ENCODE assay signal across 15 cellular contexts in the genomic region with DNA sequence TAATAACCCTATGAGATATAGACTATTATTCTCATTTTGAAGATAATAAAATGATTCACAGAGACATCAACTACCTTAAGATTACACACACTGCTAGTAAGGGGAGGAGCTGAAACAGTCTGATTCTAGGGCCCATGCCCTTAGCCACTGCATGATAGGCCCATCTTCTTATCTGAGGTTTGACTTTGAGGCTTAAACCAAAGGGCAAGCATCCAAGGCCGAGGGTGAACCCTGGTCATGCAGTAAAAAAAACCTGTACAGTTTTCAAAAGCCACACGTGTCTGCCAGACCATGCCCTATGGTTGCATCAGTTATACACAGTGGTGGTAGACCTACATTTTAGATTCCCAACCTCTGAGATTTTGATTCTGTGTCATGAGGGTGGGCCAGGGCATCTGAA. TPM values are rescaled to one million over a fixed set of nuclear protein-coding genes. Genes with fewer than 3 reads are reported as not detected.
DNase-seq lines count a peak whose midpoint lies in the region; ATAC-seq, FAIRE-seq and TF ChIP-seq lines count a peak whose summit lies in the region.
"Had no signal": no experiment of that assay in that cellular context is flagged by ENCODE, and none has a peak within 500 bp of the region (broad histone marks: within the 10 kb centered on the region; RNA-seq: fewer than 3 reads in every experiment).

No MANE protein-coding gene starts in this region.

- no peak for FAIRE-seq in astrocyte (lab: Jason Lieb, UNC)
- no peak for FAIRE-seq in small intestine (lab: Jason Lieb, UNC)

- H3K79me2 ChIP-seq in astrocyte (ENCODE audit: insufficient read depth, low read length) = no peaks in the 10 kb centered on the region

- TF ChIP-seq CTCF in astrocyte (IDR thresholded peaks at IDR 0.05; ENCODE audit: insufficient read depth, low read depth, low read length) (no peak), GM13977 (IDR thresholded peaks at IDR 0.05; ENCODE audit: extremely low read depth, insufficient read depth, missing control alignments) (no peak)

- 14 to 53% (median 34%) methylated on average over 2 of the region's 2 CpGs for WGBS in small intestine, 3 donors

- in situ Hi-C loops in GM13977 (cut with MboI; ENCODE audit: low pct_unique_long_range_greater_than_20kb, low sequenced_read_pairs, unreplicated experiment) = no loop called here

- peaks cover 3% of the 10 kb centered on the region for H3K9me3 Mint-ChIP-seq in astrocyte (ENCODE audit: unreplicated experiment)
- H3K9me3 Mint-ChIP-seq: H9 had no signal

- H3K9me3 ChIP-seq in astrocyte (ENCODE audit: insufficient read depth, low read depth, low read length) (no peaks in the 10 kb centered on the region), small intestine (ENCODE audit: control insufficient read depth, low read depth) (no peaks in the 10 kb centered on the region)
- H3K9me3 ChIP-seq: Caco-2 had no signal

- no peak overlapping the region for H2AFZ ChIP-seq in astrocyte (ENCODE audit: low read depth, low read length)

- DNase-seq in OCI-M1 (lab: John Stamatoyannopoulos, UW) (peak; percentile 45), astrocyte (ENCODE audit: low read depth) (peak; percentile 7), iris pigment epithelial cell (ENCODE audit: low read depth) (peak; percentile 8), small intestine (peak; percentile 11), GM13977 (ENCODE audit: low spot score) (no peak)
- DNase-seq: AML-193; CD8-positive, alpha-beta memory T cell; DND-41; GDM1; GOT3; H9 had no signal

- H3K27ac ChIP-seq in astrocyte (ENCODE audit: low read depth, low read length) (no peak overlapping the region), small intestine (ENCODE audit: low read depth in 1 of 2, low read length in 1 of 2) (no peak overlapping the region)
- H3K27ac ChIP-seq: BLaER1 had no signal

- no peak overlapping the region for H3K4me2 ChIP-seq in astrocyte (ENCODE audit: low read length)
- H3K4me2 ChIP-seq: BLaER1 had no signal

- H3K36me3 ChIP-seq in astrocyte (ENCODE audit: insufficient read depth, low read length) (no peaks in the 10 kb centered on the region), small intestine (ENCODE audit: control insufficient read depth in 2 of 2, insufficient read depth in 2 of 2, low read length in 2 of 2) (no peaks in the 10 kb centered on the region)

- H3K9ac ChIP-seq in astrocyte (ENCODE audit: low read length) = no peak overlapping the region
- H3K9ac ChIP-seq: BLaER1 had no signal

- H3K27me3 ChIP-seq in astrocyte (ENCODE audit: insufficient read depth, low read length) = no peaks in the 10 kb centered on the region
- no peaks in the 10 kb centered on the region for H3K27me3 ChIP-seq in small intestine (ENCODE audit: control insufficient read depth in 2 of 2, insufficient read depth in 2 of 2, low read length in 2 of 2)
- H3K27me3 ChIP-seq: BLaER1 had no signal

- H3K4me1 Mint-ChIP-seq in astrocyte (ENCODE audit: low read depth, unreplicated experiment) = no peaks in the 10 kb centered on the region
- H3K4me1 Mint-ChIP-seq: CD8-positive, alpha-beta memory T cell; H9 had no signal

- H3K4me3 ChIP-seq in astrocyte (ENCODE audit: insufficient read depth, low read depth, low read length) (no peak overlapping the region), small intestine (ENCODE audit: low read depth in 1 of 2, low read length in 2 of 2) (no peak overlapping the region)
- H3K4me3 ChIP-seq: BLaER1 had no signal

- no peaks in the 10 kb centered on the region for H3K4me1 ChIP-seq in astrocyte (ENCODE audit: insufficient read depth, low read length)
- no peaks in the 10 kb centered on the region for H3K4me1 ChIP-seq in small intestine (ENCODE audit: control insufficient read depth in 2 of 2, insufficient read depth in 1 of 2, low read depth in 1 of 2, low read length in 1 of 2)
- H3K4me1 ChIP-seq: BLaER1 had no signal

- H3K36me3 Mint-ChIP-seq in astrocyte (ENCODE audit: low read depth, unreplicated experiment) = peaks cover 1% of the 10 kb centered on the region

- ATAC-seq in GM18858 (IDR thresholded peaks at IDR 0.05; ENCODE audit: unreplicated experiment) (no peak), HG03196 (IDR thresholded peaks at IDR 0.05; ENCODE audit: unreplicated experiment) (no peak)

- H3K27ac Mint-ChIP-seq in astrocyte (ENCODE audit: unreplicated experiment) = no peak overlapping the region
- H3K27ac Mint-ChIP-seq: CD8-positive, alpha-beta memory T cell; H9 had no signal

- no peaks in the 10 kb centered on the region for H4K20me1 ChIP-seq in astrocyte (ENCODE audit: insufficient read depth, low read length)
- H4K20me1 ChIP-seq: BLaER1 had no signal

- H3K4me3 Mint-ChIP-seq in astrocyte (ENCODE audit: unreplicated experiment) = no peak overlapping the region
- H3K4me3 Mint-ChIP-seq: CD8-positive, alpha-beta memory T cell; H9 had no signal

- H3K27me3 Mint-ChIP-seq in astrocyte (ENCODE audit: low read depth, unreplicated experiment) = no peaks in the 10 kb centered on the region
- H3K27me3 Mint-ChIP-seq: CD8-positive, alpha-beta memory T cell had no signal

RNA-seq across cellular contexts. Expression of gene POLE4, which starts 44.8 kb away (rescaled TPM):
- 45.6 and 57.2 TPM in 2 replicates for total RNA-seq in astrocyte
- polyA plus RNA-seq in small intestine = 100 to 1,000 TPM in 1 of 3 donors, 10 to 100 TPM in 2; 44.3 to 116 (median 66.0) TPM
